In the genomic region with DNA sequence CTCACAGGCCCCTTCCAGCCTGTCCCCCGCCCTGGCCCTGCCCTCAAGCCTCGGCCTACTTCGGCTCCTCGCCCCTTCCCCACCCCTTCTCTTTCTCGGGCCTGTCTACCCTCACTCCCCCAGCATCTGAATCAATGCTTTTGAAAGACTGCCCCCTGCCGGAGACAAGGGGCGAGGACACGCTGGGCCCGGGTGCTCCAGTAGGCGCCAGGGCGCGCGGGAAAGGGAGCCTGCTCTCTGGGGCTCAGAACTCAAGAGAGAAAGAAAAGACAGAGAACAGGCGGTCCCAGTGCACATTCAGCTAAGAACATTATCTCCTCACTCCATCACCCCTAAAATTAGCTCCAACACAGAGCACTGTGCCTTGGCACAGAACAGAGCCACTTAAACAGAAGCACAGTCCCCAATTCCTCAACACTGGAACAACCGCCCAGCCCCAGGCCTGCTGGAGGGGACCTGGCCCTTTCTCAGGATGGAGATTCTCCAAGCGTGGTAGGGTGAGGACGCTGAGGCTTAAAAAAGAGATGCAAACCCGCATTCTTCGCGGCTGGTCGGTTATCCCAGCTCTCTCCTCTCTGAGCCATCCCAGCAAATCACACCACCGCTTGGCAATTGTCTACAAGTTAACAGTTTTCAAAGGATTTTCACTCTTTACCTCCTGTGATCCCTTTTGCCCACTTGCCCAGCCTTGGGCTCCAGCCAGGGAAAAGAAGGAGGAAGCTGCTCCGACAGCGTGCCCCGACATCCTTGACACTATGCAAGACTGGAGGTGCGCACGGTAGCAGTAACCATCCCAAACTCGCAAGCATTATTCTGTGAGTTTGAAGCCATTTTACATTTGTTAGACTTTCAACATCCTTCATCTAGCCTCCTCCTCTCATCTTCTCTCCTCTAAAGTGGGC, we compare ENCODE assay signal across 1 cellular context.
TF ChIP-seq lines count a peak whose summit lies in the region.

No MANE protein-coding gene starts in this region.

TF ChIP-seq in HepG2, 621 proteins besides CTCF, POLR2A, EP300 and RAD21 (continued from another document and continues in another):
- TF ChIP-seq, protein P1, sequence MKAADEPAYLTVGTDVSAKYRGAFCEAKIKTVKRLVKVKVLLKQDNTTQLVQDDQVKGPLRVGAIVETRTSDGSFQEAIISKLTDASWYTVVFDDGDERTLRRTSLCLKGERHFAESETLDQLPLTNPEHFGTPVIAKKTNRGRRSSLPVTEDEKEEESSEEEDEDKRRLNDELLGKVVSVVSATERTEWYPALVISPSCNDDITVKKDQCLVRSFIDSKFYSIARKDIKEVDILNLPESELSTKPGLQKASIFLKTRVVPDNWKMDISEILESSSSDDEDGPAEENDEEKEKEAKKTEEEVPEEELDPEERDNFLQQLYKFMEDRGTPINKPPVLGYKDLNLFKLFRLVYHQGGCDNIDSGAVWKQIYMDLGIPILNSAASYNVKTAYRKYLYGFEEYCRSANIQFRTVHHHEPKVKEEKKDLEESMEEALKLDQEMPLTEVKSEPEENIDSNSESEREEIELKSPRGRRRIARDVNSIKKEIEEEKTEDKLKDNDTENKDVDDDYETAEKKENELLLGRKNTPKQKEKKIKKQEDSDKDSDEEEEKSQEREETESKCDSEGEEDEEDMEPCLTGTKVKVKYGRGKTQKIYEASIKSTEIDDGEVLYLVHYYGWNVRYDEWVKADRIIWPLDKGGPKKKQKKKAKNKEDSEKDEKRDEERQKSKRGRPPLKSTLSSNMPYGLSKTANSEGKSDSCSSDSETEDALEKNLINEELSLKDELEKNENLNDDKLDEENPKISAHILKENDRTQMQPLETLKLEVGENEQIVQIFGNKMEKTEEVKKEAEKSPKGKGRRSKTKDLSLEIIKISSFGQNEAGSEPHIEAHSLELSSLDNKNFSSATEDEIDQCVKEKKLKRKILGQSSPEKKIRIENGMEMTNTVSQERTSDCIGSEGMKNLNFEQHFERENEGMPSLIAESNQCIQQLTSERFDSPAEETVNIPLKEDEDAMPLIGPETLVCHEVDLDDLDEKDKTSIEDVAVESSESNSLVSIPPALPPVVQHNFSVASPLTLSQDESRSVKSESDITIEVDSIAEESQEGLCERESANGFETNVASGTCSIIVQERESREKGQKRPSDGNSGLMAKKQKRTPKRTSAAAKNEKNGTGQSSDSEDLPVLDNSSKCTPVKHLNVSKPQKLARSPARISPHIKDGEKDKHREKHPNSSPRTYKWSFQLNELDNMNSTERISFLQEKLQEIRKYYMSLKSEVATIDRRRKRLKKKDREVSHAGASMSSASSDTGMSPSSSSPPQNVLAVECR (CRISPR knock-in tag; IDR thresholded peaks at IDR 0.05; ENCODE audit: borderline replicate concordance) = peak; percentile 43; the same call in 1 of the 2 replicates
- no peak for TF ChIP-seq ZNF790 (CRISPR knock-in tag; IDR thresholded peaks at IDR 0.05; ENCODE audit: borderline replicate concordance)
- TF ChIP-seq ZNF530 (CRISPR knock-in tag; IDR thresholded peaks at IDR 0.05; ENCODE audit: low read depth) = no peak
- peak; percentile 39 for TF ChIP-seq ZNF781 (CRISPR knock-in tag; IDR thresholded peaks at IDR 0.05; ENCODE audit: borderline replicate concordance, not compliant biosample characterization)
- TF ChIP-seq, protein P2, sequence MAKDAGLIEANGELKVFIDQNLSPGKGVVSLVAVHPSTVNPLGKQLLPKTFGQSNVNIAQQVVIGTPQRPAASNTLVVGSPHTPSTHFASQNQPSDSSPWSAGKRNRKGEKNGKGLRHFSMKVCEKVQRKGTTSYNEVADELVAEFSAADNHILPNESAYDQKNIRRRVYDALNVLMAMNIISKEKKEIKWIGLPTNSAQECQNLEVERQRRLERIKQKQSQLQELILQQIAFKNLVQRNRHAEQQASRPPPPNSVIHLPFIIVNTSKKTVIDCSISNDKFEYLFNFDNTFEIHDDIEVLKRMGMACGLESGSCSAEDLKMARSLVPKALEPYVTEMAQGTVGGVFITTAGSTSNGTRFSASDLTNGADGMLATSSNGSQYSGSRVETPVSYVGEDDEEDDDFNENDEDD (CRISPR knock-in tag; IDR thresholded peaks at IDR 0.05; ENCODE audit: borderline replicate concordance) = peak; percentile 70; the same call in 1 of the 2 replicates
- no peak for TF ChIP-seq EEA1 (CRISPR knock-in tag; IDR thresholded peaks at IDR 0.05; ENCODE audit: borderline replicate concordance)
- TF ChIP-seq SP1 (IDR thresholded peaks at IDR 0.05) = no peak
- TF ChIP-seq SP1 (CRISPR knock-in tag; IDR thresholded peaks at IDR 0.05) = no peak
- no peak for TF ChIP-seq THAP11 (CRISPR knock-in tag; IDR thresholded peaks at IDR 0.05)
- 0 out of 2 replicates have a peak, but pooled peaks have one; percentile 28 for TF ChIP-seq ZNF543 (CRISPR knock-in tag; IDR thresholded peaks at IDR 0.05)
- TF ChIP-seq ISL2 (CRISPR knock-in tag; IDR thresholded peaks at IDR 0.05) = no peak
- TF ChIP-seq ZNF557 (CRISPR knock-in tag; IDR thresholded peaks at IDR 0.05) = no peak
- TF ChIP-seq, protein P3, sequence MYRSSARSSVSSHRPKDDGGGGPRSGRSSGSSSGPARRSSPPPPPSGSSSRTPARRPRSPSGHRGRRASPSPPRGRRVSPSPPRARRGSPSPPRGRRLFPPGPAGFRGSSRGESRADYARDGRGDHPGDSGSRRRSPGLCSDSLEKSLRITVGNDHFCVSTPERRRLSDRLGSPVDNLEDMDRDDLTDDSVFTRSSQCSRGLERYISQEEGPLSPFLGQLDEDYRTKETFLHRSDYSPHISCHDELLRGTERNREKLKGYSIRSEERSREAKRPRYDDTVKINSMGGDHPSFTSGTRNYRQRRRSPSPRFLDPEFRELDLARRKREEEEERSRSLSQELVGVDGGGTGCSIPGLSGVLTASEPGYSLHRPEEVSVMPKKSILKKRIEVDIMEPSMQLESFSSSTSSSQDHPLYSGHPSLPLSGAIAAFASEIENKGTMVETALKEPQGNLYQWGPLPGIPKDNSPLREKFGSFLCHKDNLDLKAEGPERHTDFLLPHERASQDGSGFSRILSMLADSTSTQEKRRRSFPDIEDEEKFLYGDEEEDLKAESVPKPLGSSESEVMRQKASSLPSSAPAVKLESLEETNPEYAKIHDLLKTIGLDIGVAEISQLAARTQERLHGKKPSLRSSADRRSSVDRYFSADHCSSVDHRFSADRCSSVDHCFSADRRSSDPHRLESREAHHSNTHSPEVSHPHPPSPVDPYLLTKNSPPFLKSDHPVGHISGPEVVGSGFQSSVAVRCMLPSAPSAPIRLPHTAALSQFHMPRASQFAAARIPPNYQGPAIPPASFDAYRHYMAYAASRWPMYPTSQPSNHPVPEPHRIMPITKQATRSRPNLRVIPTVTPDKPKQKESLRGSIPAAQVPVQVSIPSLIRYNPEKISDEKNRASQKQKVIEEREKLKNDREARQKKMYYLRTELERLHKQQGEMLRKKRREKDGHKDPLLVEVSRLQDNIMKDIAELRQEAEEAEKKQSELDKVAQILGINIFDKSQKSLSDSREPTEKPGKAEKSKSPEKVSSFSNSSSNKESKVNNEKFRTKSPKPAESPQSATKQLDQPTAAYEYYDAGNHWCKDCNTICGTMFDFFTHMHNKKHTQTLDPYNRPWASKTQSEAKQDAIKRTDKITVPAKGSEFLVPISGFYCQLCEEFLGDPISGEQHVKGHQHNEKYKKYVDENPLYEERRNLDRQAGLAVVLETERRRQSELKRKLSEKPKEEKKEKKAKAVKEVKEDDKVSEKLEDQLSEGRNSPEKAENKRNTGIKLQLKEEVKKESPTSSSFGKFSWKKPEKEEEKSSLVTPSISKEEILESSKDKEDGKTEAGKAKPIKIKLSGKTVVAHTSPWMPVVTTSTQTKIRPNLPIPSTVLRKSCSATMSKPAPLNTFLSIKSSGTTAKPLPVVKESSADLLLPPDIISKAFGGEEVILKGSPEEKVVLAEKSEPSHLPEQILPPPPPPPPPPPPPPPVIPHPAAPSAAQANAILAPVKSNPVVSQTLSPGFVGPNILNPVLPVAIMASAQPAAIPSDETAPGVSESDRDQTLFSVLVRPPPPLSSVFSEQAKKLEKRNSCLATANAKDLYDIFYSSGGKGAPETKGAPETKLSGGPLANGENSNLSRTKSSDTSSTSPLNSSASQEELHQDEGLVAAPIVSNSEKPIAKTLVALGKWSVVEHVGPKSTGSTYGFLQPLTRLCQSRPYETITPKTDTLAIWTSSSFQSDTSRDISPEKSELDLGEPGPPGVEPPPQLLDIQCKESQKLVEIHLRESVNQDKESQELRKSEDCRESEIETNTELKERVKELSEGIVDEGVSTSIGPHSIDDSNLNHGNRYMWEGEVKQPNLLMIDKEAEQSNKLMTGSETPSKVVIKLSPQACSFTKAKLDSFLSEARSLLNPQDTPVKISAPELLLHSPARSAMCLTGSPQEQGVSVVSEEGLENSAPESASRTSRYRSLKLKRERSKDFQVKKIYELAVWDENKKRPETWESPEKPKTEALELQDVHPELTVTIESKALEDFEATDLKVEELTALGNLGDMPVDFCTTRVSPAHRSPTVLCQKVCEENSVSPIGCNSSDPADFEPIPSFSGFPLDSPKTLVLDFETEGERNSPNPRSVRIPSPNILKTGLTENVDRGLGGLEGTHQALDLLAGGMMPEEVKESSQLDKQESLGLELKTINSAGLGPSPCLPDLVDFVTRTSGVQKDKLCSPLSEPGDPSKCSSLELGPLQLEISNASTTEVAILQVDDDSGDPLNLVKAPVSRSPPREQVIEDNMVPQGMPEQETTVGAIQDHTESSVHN (CRISPR knock-in tag; IDR thresholded peaks at IDR 0.05) = no peak
- TF ChIP-seq KDM4B (CRISPR knock-in tag; IDR thresholded peaks at IDR 0.05) = no peak
- TF ChIP-seq SMC3 (IDR thresholded peaks at IDR 0.05; ENCODE audit: low read length) = peak; percentile 66
- 0 out of 2 replicates have a peak, but pooled peaks have one; percentile 43 for TF ChIP-seq ZNF230 (CRISPR knock-in tag; IDR thresholded peaks at IDR 0.05)
- TF ChIP-seq, protein P4, sequence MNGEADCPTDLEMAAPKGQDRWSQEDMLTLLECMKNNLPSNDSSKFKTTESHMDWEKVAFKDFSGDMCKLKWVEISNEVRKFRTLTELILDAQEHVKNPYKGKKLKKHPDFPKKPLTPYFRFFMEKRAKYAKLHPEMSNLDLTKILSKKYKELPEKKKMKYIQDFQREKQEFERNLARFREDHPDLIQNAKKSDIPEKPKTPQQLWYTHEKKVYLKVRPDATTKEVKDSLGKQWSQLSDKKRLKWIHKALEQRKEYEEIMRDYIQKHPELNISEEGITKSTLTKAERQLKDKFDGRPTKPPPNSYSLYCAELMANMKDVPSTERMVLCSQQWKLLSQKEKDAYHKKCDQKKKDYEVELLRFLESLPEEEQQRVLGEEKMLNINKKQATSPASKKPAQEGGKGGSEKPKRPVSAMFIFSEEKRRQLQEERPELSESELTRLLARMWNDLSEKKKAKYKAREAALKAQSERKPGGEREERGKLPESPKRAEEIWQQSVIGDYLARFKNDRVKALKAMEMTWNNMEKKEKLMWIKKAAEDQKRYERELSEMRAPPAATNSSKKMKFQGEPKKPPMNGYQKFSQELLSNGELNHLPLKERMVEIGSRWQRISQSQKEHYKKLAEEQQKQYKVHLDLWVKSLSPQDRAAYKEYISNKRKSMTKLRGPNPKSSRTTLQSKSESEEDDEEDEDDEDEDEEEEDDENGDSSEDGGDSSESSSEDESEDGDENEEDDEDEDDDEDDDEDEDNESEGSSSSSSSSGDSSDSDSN (CRISPR knock-in tag; IDR thresholded peaks at IDR 0.05) = peak; percentile 40; the same call in 1 of the 2 replicates
- TF ChIP-seq, protein P5, sequence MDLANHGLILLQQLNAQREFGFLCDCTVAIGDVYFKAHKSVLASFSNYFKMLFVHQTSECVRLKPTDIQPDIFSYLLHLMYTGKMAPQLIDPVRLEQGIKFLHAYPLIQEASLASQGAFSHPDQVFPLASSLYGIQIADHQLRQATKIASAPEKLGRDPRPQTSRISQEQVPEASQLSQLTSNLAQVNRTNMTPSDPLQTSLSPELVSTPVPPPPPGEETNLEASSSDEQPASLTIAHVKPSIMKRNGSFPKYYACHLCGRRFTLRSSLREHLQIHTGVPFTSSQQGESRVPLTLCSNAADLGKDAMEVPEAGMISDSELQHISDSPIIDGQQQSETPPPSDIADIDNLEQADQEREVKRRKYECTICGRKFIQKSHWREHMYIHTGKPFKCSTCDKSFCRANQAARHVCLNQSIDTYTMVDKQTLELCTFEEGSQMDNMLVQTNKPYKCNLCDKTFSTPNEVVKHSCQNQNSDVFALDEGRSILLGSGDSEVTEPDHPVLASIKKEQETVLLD (CRISPR knock-in tag; IDR thresholded peaks at IDR 0.05; ENCODE audit: low read depth) = no peak
- no peak for TF ChIP-seq ZBTB3 (CRISPR knock-in tag; IDR thresholded peaks at IDR 0.05; ENCODE audit: borderline replicate concordance, low read depth)
- TF ChIP-seq, protein P6, sequence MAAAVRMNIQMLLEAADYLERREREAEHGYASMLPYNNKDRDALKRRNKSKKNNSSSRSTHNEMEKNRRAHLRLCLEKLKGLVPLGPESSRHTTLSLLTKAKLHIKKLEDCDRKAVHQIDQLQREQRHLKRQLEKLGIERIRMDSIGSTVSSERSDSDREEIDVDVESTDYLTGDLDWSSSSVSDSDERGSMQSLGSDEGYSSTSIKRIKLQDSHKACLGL (CRISPR knock-in tag; IDR thresholded peaks at IDR 0.05) = no peak
- TF ChIP-seq NFE2 (CRISPR knock-in tag; IDR thresholded peaks at IDR 0.05) = no peak
- TF ChIP-seq NONO (IDR thresholded peaks at IDR 0.05) = no peak
- no peak for TF ChIP-seq NONO (CRISPR knock-in tag; conservative IDR thresholded peaks at IDR 0.05)
- TF ChIP-seq, protein P7, sequence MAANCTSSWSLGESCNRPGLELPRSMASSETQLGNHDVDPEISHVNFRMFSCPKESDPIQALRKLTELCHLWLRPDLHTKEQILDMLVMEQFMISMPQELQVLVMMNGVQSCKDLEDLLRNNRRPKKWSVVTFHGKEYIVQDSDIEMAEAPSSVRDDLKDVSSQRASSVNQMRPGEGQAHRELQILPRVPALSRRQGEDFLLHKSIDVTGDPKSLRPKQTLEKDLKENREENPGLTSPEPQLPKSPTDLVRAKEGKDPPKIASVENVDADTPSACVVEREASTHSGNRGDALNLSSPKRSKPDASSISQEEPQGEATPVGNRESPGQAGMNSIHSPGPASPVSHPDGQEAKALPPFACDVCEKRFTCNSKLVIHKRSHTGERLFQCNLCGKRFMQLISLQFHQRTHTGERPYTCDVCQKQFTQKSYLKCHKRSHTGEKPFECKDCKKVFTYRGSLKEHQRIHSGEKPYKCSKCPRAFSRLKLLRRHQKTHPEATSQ (CRISPR knock-in tag; IDR thresholded peaks at IDR 0.05; ENCODE audit: borderline replicate concordance) = no peak
- TF ChIP-seq, protein P8, sequence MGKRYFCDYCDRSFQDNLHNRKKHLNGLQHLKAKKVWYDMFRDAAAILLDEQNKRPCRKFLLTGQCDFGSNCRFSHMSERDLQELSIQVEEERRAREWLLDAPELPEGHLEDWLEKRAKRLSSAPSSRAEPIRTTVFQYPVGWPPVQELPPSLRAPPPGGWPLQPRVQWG (CRISPR knock-in tag; IDR thresholded peaks at IDR 0.05; ENCODE audit: borderline replicate concordance, low read depth) = no peak
- no peak for TF ChIP-seq ZNF605 (CRISPR knock-in tag; IDR thresholded peaks at IDR 0.05)
- TF ChIP-seq SSRP1 (CRISPR knock-in tag; IDR thresholded peaks at IDR 0.05) = no peak
- no peak for TF ChIP-seq SMARCE1 (IDR thresholded peaks at IDR 0.05; ENCODE audit: borderline replicate concordance)
- TF ChIP-seq SOX5 (CRISPR knock-in tag; IDR thresholded peaks at IDR 0.05; ENCODE audit: borderline replicate concordance) = no peak
- TF ChIP-seq ARNT2 (CRISPR knock-in tag; IDR thresholded peaks at IDR 0.05; ENCODE audit: low read depth) = no peak
- no peak for TF ChIP-seq RNF2 (conservative IDR thresholded peaks at IDR 0.05; ENCODE audit: low read depth)
- TF ChIP-seq, protein P9, sequence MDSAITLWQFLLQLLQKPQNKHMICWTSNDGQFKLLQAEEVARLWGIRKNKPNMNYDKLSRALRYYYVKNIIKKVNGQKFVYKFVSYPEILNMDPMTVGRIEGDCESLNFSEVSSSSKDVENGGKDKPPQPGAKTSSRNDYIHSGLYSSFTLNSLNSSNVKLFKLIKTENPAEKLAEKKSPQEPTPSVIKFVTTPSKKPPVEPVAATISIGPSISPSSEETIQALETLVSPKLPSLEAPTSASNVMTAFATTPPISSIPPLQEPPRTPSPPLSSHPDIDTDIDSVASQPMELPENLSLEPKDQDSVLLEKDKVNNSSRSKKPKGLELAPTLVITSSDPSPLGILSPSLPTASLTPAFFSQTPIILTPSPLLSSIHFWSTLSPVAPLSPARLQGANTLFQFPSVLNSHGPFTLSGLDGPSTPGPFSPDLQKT (CRISPR knock-in tag; IDR thresholded peaks at IDR 0.05; ENCODE audit: borderline replicate concordance) = no peak
- no peak for TF ChIP-seq ZNF878 (CRISPR knock-in tag; IDR thresholded peaks at IDR 0.05)
